23 cellular contexts compared by ENCODE assay signal in genomic region chr5:125125031-125125823, GRCh38.
DNase-seq lines count a peak whose midpoint lies in the region; ATAC-seq and TF ChIP-seq lines count a peak whose summit lies in the region.
"Had no signal": no experiment of that assay in that cellular context is flagged by ENCODE, and none has a peak within 500 bp of the region (broad histone marks: within the 10 kb centered on the region; RNA-seq: fewer than 3 reads in every experiment).

No MANE protein-coding gene starts in this region.

- H3K4me3 Mint-ChIP-seq in neural crest cell: no peak overlapping the region
- H3K4me3 Mint-ChIP-seq: activated naive CD4-positive, alpha-beta T cell treated with anti-CD3 and anti-CD28 coated beads for 36 hours; CD4-positive, alpha-beta memory T cell; neural progenitor cell had no signal

- H3K4me1 Mint-ChIP-seq in neural crest cell: peaks cover 26% of the 10 kb centered on the region
- H3K4me1 Mint-ChIP-seq: CD4-positive, alpha-beta memory T cell had no signal

- DNase-seq in DMS53 treated with DMSO at 0.1 percent for 48 hours (lab: John Stamatoyannopoulos, UW; ENCODE audit: unreplicated experiment) (peak; percentile 20), NCI-H69 (lab: John Stamatoyannopoulos, UW) (peak; percentile 16), choroid plexus epithelial cell (ENCODE audit: low read depth) (peak; percentile 39), neural crest cell (ENCODE audit: low read depth, low spot score) (no peak), NCI-H526 treated with DMSO at 0.1 percent for 48 hours (lab: John Stamatoyannopoulos, UW) (no peak)
- DNase-seq in NK-92 treated with Interleukin-12 subunit alpha and Interleukin-12 subunit beta, amount 100 ng/mL, for 24 hours (lab: John Stamatoyannopoulos, UW): no peak
- DNase-seq: activated CD4-positive, alpha-beta T cell treated with anti-CD3 and anti-CD28 coated beads, Interleukin-2, amount 50 U/mL, for 4 hours; activated naive CD4-positive, alpha-beta T cell treated with anti-CD3 and anti-CD28 coated beads for 36 hours; aorta; CD4-positive, alpha-beta memory T cell; DMS79 treated with DMSO at 0.1 percent for 48 hours; foreskin fibroblast; hippocampal formation; NCI-H1930; NCI-H446 treated with DMSO at 0.1 percent for 48 hours; SIG-M5; stimulated activated CD4-positive, alpha-beta T cell treated with anti-CD3 and anti-CD28 coated beads, Interleukin-12 subunit alpha, Interleukin-12 subunit beta, amount 100 ng/mL, for 4 hours; substantia nigra had no signal

- H3K27ac Mint-ChIP-seq in neural crest cell (ENCODE audit: unreplicated experiment): peak overlapping the region; percentile 31
- H3K27ac Mint-ChIP-seq: activated naive CD4-positive, alpha-beta T cell treated with anti-CD3 and anti-CD28 coated beads for 36 hours; CD4-positive, alpha-beta memory T cell; neural progenitor cell had no signal

- H3K27me3 Mint-ChIP-seq in neural crest cell (ENCODE audit: low read depth): no peaks in the 10 kb centered on the region
- H3K27me3 Mint-ChIP-seq: CD4-positive, alpha-beta memory T cell had no signal

- H3K4me3 ChIP-seq in choroid plexus epithelial cell (ENCODE audit: low read depth, low read length): no peak overlapping the region
- H3K4me3 ChIP-seq: coronary artery, K562, neural progenitor cell had no signal

- TF ChIP-seq CTCF in choroid plexus epithelial cell (conservative IDR thresholded peaks at IDR 0.05; ENCODE audit: low read depth, low read length) (peak; percentile 4), neural crest cell (conservative IDR thresholded peaks at IDR 0.05) (no peak)

- H3K36me3 Mint-ChIP-seq in neural crest cell (ENCODE audit: low read depth): no peaks in the 10 kb centered on the region
- H3K36me3 Mint-ChIP-seq: CD4-positive, alpha-beta memory T cell; neural progenitor cell had no signal

- H3K9me3 Mint-ChIP-seq in neural crest cell: peaks cover 4% of the 10 kb centered on the region
- H3K9me3 Mint-ChIP-seq: activated naive CD4-positive, alpha-beta T cell treated with anti-CD3 and anti-CD28 coated beads for 36 hours had no signal

- ATAC-seq in HG02885 (IDR thresholded peaks at IDR 0.05; ENCODE audit: poor library complexity, unreplicated experiment) (no peak), GM18870 (IDR thresholded peaks at IDR 0.05; ENCODE audit: unreplicated experiment) (no peak)
- ATAC-seq: K562 had no signal

Comparison
In these comparisons a context has a peak if more than half of its experiments do, and no peak if none do; other contexts are left out.
1. DNase-seq: peak in DMS53 treated with DMSO at 0.1 percent for 48 hours (single experiment), NCI-H69 (single experiment) and choroid plexus epithelial cell (single experiment); none in neural crest cell (single experiment), NK-92 treated with Interleukin-12 subunit alpha and Interleukin-12 subunit beta, amount 100 ng/mL, for 24 hours (single experiment) and NCI-H526 treated with DMSO at 0.1 percent for 48 hours (single experiment).